22 cellular contexts compared by ENCODE assay signal in genomic region chr7:9835204-9835603, GRCh38.
"Had no signal": no experiment of that assay in that cellular context is flagged by ENCODE, and none has a peak within 500 bp of the region (broad histone marks: within the 10 kb centered on the region; RNA-seq: fewer than 3 reads in every experiment).

No MANE protein-coding gene starts in this region.

- DNase-seq: activated gamma-delta T cell treated with Interleukin-2 at 50 U/mL for 16 hours; activated T-cell treated with anti-CD3 and anti-CD28 coated beads, Interleukin-2, amount 50 U/mL, for 1 hour; aorta; effector memory CD4-positive, alpha-beta T cell; esophagus squamous epithelium; gastrocnemius medialis; head of caudate nucleus; islet precursor cell; left colon; lower lobe of right lung; naive B cell; nucleus accumbens; retina; sigmoid colon; stimulated activated CD4-positive, alpha-beta T cell treated with anti-CD3 and anti-CD28 coated beads, Interleukin-15, amount 100 ng/mL, for 24 hours; stomach; T-helper 9 cell had no signal

- H3K4me2 ChIP-seq: smooth muscle cell had no signal

- ATAC-seq: gastrocnemius medialis; left colon; lower lobe of right lung; stimulated activated memory B cell treated with anti-CD40 and anti-IgM and Interleukin-4, amounts not matched to agents 10 μg/mL and 1 μg/mL and 100 μg/mL, for 72 hours; WTC11 had no signal

- H3K27me3 ChIP-seq: esophagus squamous epithelium, gastrocnemius medialis, sigmoid colon, stomach, suprapubic skin, tibial nerve had no signal

- H3K9me3 ChIP-seq: esophagus squamous epithelium, gastrocnemius medialis, lower lobe of right lung, sigmoid colon, stomach, suprapubic skin, tibial nerve had no signal

- H3K4me1 ChIP-seq: gastrocnemius medialis, lower lobe of right lung, sigmoid colon, stomach, suprapubic skin, tibial nerve had no signal

- H3K27ac ChIP-seq: esophagus squamous epithelium, gastrocnemius medialis, lower lobe of right lung, sigmoid colon, stomach, suprapubic skin, tibial nerve had no signal

- H3K36me3 ChIP-seq: esophagus squamous epithelium, gastrocnemius medialis, lower lobe of right lung, sigmoid colon, stomach, suprapubic skin, tibial nerve had no signal

- H3K4me3 ChIP-seq: esophagus squamous epithelium, gastrocnemius medialis, lower lobe of right lung, sigmoid colon, smooth muscle cell, stomach, suprapubic skin, tibial nerve had no signal
